ENCODE assay signal across 8 cellular contexts in genomic region chr19:2994588-2995131, GRCh38.
"Had no signal": no experiment of that assay in that cellular context is flagged by ENCODE, and none has a peak within 500 bp of the region (broad histone marks: within the 10 kb centered on the region; RNA-seq: fewer than 3 reads in every experiment).

No MANE protein-coding gene starts in this region.

- FAIRE-seq: G401.6, GM12878, GM12891, GM12892, GM18507, GM19239 had no signal

- DNase-seq: GDM1, GF-D8 had no signal

- H3K4me3 ChIP-seq: GM12878 had no signal

- ATAC-seq: GM12878 had no signal
